ENCODE assay signal across 15 cellular contexts in the genomic region with DNA sequence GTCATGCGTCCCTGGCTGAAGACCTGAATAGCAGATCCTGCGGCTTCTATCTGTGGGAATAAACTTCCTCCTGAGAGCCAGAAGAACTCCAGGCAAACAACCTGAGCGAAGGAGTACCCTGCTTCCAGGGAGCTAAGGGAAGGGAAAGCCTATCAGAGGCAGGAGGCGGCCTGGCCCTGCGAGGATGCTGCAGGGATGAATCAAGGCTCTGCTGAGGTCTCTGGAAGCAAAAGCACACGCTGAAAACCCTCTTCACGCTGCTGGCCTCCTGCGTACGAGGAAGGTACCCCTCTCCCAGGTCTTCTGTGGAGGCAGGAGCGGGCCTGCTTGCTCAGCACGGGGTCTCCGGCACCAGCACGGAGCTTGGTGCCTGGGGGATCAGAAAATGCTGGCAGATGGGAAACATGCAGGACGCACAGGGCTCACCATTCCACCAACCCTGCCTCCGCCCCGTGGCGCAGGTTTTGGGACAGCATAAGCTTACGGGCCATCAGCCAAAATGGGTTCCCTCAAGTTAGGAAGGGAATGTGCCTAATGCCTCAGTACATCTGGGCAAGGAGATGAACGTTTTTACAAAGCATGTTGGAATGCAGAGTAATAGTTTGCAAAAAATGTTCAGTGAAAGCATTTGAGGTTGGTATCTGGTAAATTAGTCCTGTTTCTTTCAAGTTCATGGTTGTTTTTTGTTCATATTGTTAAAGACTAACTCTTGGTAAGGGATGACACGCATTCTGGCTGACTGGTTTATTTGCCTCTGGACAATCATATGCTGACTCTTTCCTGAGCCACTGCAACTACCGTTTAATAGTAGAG.
DNase-seq lines count a peak whose midpoint lies in the region; ATAC-seq, FAIRE-seq and TF ChIP-seq lines count a peak whose summit lies in the region.
"Had no signal": no experiment of that assay in that cellular context is flagged by ENCODE, and none has a peak within 500 bp of the region (broad histone marks: within the 10 kb centered on the region; RNA-seq: fewer than 3 reads in every experiment).

No MANE protein-coding gene starts in this region.

- H4K20me1 ChIP-seq in hepatocyte (ENCODE audit: insufficient read depth, poor library complexity, severe bottlenecking): no peaks in the 10 kb centered on the region

- H3K4me2 ChIP-seq in hepatocyte: no peak overlapping the region

- no peak overlapping the region for H3K4me3 Mint-ChIP-seq in activated naive CD8-positive, alpha-beta T cell treated with anti-CD3 and anti-CD28 coated beads, Interleukin-2, amount 10 ng/mL, durations not matched to agents 7 days and 5 days
- H3K4me3 Mint-ChIP-seq: CD14-positive monocyte had no signal

- H3K4me1 ChIP-seq in hepatocyte (ENCODE audit: insufficient read depth) (peaks cover 14% of the 10 kb centered on the region), urinary bladder (ENCODE audit: insufficient read depth) (peaks cover 2% of the 10 kb centered on the region), transverse colon (peaks cover 0 to 16% (median 3%) of the 10 kb centered on the region in 4 donors)

- peaks cover 49% of the 10 kb centered on the region for H3K4me1 Mint-ChIP-seq in activated naive CD8-positive, alpha-beta T cell treated with anti-CD3 and anti-CD28 coated beads, Interleukin-2, amount 10 ng/mL, durations not matched to agents 7 days and 5 days

- no peak for TF ChIP-seq EP300 in transverse colon (IDR thresholded peaks at IDR 0.05; ENCODE audit: low read depth)

- peaks cover 77% of the 10 kb centered on the region for H3K79me2 ChIP-seq in hepatocyte

- no peak for DNase-seq in activated naive CD4-positive, alpha-beta T cell treated with anti-CD3 and anti-CD28 coated beads, Interleukin-2, amount 50 U/mL, for 72 hours (ENCODE audit: low spot score in 2 of 2)
- no peak for DNase-seq in activated naive CD4-positive, alpha-beta T cell (lab: John Stamatoyannopoulos, UW)
- DNase-seq in activated naive CD8-positive, alpha-beta T cell treated with anti-CD3 and anti-CD28 coated beads, Interleukin-2, amount 10 ng/mL, durations not matched to agents 7 days and 5 days: no peak
- no peak for DNase-seq in hepatocyte (ENCODE audit: low spot score)
- no peak for DNase-seq in COR-L47 (lab: John Stamatoyannopoulos, UW)
- no peak for DNase-seq in frontal cortex (ENCODE audit: low spot score in 2 of 2)
- no peak for DNase-seq in transverse colon
- DNase-seq: KBM-7; SHP77 treated with DMSO at 0.1 percent for 48 hours; stimulated activated CD4-positive, alpha-beta T cell treated with anti-CD3 and anti-CD28 coated beads, Interleukin-4, amount 100 ng/mL, for 24 hours had no signal

- no peak for TF ChIP-seq CTCF in hepatocyte (IDR thresholded peaks at IDR 0.05; ENCODE audit: poor library complexity)
- no peak for TF ChIP-seq CTCF in transverse colon (IDR thresholded peaks at IDR 0.05)

- no peak overlapping the region for H2AFZ ChIP-seq in hepatocyte

- H3K27me3 Mint-ChIP-seq in activated naive CD8-positive, alpha-beta T cell treated with anti-CD3 and anti-CD28 coated beads, Interleukin-2, amount 10 ng/mL, durations not matched to agents 7 days and 5 days: no peaks in the 10 kb centered on the region

- ATAC-seq in activated naive CD4-positive, alpha-beta T cell treated with anti-CD3 and anti-CD28 coated beads, Interleukin-2, amount 50 U/mL, for 72 hours: no peak
- no peak for ATAC-seq in activated naive CD8-positive, alpha-beta T cell treated with anti-CD3 and anti-CD28 coated beads, Interleukin-2, amount 10 ng/mL, durations not matched to agents 7 days and 5 days (ENCODE audit: low read depth)

- in situ Hi-C loops in transverse colon (cut with MboI; ENCODE audit: low pct_ligation_motif_present in 1 of 4, low pct_unique_long_range_greater_than_20kb in 1 of 4, low sequenced_read_pairs in 3 of 4): no loop called here

- FAIRE-seq in frontal cortex (lab: Jason Lieb, UNC): no peak
- FAIRE-seq: colon, GM12891 had no signal

- no peak for TF ChIP-seq POLR2A in transverse colon (IDR thresholded peaks at IDR 0.05)

- H3K27ac Mint-ChIP-seq in activated naive CD4-positive, alpha-beta T cell treated with anti-CD3 and anti-CD28 coated beads, Interleukin-2, amount 50 U/mL, for 72 hours: peak overlapping the region; percentile 66 to 86
- peak overlapping the region; percentile 84 for H3K27ac Mint-ChIP-seq in activated naive CD8-positive, alpha-beta T cell treated with anti-CD3 and anti-CD28 coated beads, Interleukin-2, amount 10 ng/mL, durations not matched to agents 7 days and 5 days

- H3K9me3 ChIP-seq in hepatocyte (ENCODE audit: low read depth) (no peaks in the 10 kb centered on the region), transverse colon (no peaks in the 10 kb centered on the region)
- H3K9me3 ChIP-seq: tibial nerve had no signal

- H3K27ac ChIP-seq in hepatocyte (peak overlapping the region; percentile 9), urinary bladder (ENCODE audit: low read depth) (peak overlapping the region; percentile 3), transverse colon (no peak overlapping the region)
- H3K27ac ChIP-seq: tibial nerve had no signal

- no peaks in the 10 kb centered on the region for H3K9me2 ChIP-seq in hepatocyte (replicated peaks; ENCODE audit: insufficient read depth)

- POLR2A ChIA-PET in activated naive CD8-positive, alpha-beta T cell treated with anti-CD3 and anti-CD28 coated beads, Interleukin-2, amount 10 ng/mL, durations not matched to agents 7 days and 5 days (lab: Charles Lee): interaction anchor here (2.3 kb wide), 1 partner anchor 15 kb away, joined by 5 read pairs; no protein-coding TSS in a partner anchor

- no peaks in the 10 kb centered on the region for H3K27me3 ChIP-seq in hepatocyte
- H3K27me3 ChIP-seq in transverse colon: no peaks in the 10 kb centered on the region
- H3K27me3 ChIP-seq: tibial nerve had no signal

- intact Hi-C loops in transverse colon (cut with DNase I; ENCODE audit: low total_unique reads): no loop called here

- no peak overlapping the region for H3K4me3 ChIP-seq in hepatocyte
- no peak overlapping the region for H3K4me3 ChIP-seq in urinary bladder (ENCODE audit: low read depth, low read length)
- H3K4me3 ChIP-seq in transverse colon: no peak overlapping the region
- H3K4me3 ChIP-seq: tibial nerve had no signal

- 88% methylated on average over 21 of the region's 21 CpGs for WGBS in hepatocyte (ENCODE audit: low lambda C conversion rate, missing lambda C conversion rate)
- WGBS in urinary bladder: 71% methylated on average over 21 of the region's 21 CpGs
- 87 to 88% methylated on average over 3 to 21 of the region's 21 CpGs for WGBS in transverse colon (ENCODE audit: low coverage in 1 of 2), 2 donors

- peaks cover 40 to 56% of the 10 kb centered on the region in 2 donors for H3K36me3 Mint-ChIP-seq in activated naive CD4-positive, alpha-beta T cell treated with anti-CD3 and anti-CD28 coated beads, Interleukin-2, amount 50 U/mL, for 72 hours
- H3K36me3 Mint-ChIP-seq in activated naive CD8-positive, alpha-beta T cell treated with anti-CD3 and anti-CD28 coated beads, Interleukin-2, amount 10 ng/mL, durations not matched to agents 7 days and 5 days: peaks cover 44% of the 10 kb centered on the region

- H3K36me3 ChIP-seq in hepatocyte (replicated peaks; ENCODE audit: insufficient read depth, low read depth) (peaks cover 4% of the 10 kb centered on the region), urinary bladder (ENCODE audit: insufficient read depth) (peaks cover 2% of the 10 kb centered on the region), transverse colon (peaks cover 0 to 8% (median 0%) of the 10 kb centered on the region in 4 donors)

- H3K9me3 Mint-ChIP-seq in activated naive CD4-positive, alpha-beta T cell treated with anti-CD3 and anti-CD28 coated beads, Interleukin-2, amount 50 U/mL, for 72 hours: no peaks in the 10 kb centered on the region
- no peaks in the 10 kb centered on the region for H3K9me3 Mint-ChIP-seq in activated naive CD8-positive, alpha-beta T cell treated with anti-CD3 and anti-CD28 coated beads, Interleukin-2, amount 10 ng/mL, durations not matched to agents 7 days and 5 days
- H3K9me3 Mint-ChIP-seq: CD14-positive monocyte had no signal

Comparison
In these comparisons a context has a peak if more than half of its experiments do, and no peak if none do; other contexts are left out.
1. H3K27ac ChIP-seq: peak in hepatocyte (single experiment) and urinary bladder (single experiment); none in transverse colon (0 of 4).